16 cellular contexts compared by ENCODE assay signal in genomic region chr4:88953400-88953799, GRCh38.
DNase-seq lines count a peak whose midpoint lies in the region; ATAC-seq and TF ChIP-seq lines count a peak whose summit lies in the region.
"Had no signal": no experiment of that assay in that cellular context is flagged by ENCODE, and none has a peak within 500 bp of the region (broad histone marks: within the 10 kb centered on the region; RNA-seq: fewer than 3 reads in every experiment).

No MANE protein-coding gene starts in this region.

- H3K4me3 Mint-ChIP-seq in activated CD4-positive, alpha-beta T cell treated with anti-CD3 and anti-CD28 coated beads, Interleukin-2, amount 10 ng/mL, durations not matched to agents 7 days and 5 days: no peak overlapping the region
- no peak overlapping the region for H3K4me3 Mint-ChIP-seq in stimulated activated naive B cell treated with anti-CD40 and anti-IgM and Interleukin-4, amounts not matched to agents 10 μg/mL and 1 μg/mL and 100 μg/mL, for 72 hours
- H3K4me3 Mint-ChIP-seq: activated CD8-positive, alpha-beta T cell treated with anti-CD3 and anti-CD28 coated beads for 36 hours; activated naive CD8-positive, alpha-beta T cell treated with anti-CD3 and anti-CD28 coated beads for 36 hours; naive B cell had no signal

- H3K36me3 ChIP-seq in left ventricle myocardium inferior: peaks cover 5% of the 10 kb centered on the region
- H3K36me3 ChIP-seq: thyroid gland had no signal

- peak overlapping the region; percentile 79 for H3K27ac Mint-ChIP-seq in activated CD4-positive, alpha-beta T cell treated with anti-CD3 and anti-CD28 coated beads, Interleukin-2, amount 10 ng/mL, durations not matched to agents 7 days and 5 days
- H3K27ac Mint-ChIP-seq in stimulated activated naive B cell treated with anti-CD40 and anti-IgM and Interleukin-4, amounts not matched to agents 10 μg/mL and 1 μg/mL and 100 μg/mL, for 72 hours: no peak overlapping the region
- H3K27ac Mint-ChIP-seq: activated CD8-positive, alpha-beta T cell treated with anti-CD3 and anti-CD28 coated beads for 36 hours; activated naive CD8-positive, alpha-beta T cell treated with anti-CD3 and anti-CD28 coated beads for 36 hours; naive B cell had no signal

- no peak for DNase-seq in activated CD4-positive, alpha-beta T cell treated with anti-CD3 and anti-CD28 coated beads, Interleukin-2, amount 10 ng/mL, durations not matched to agents 7 days and 5 days
- no peak for DNase-seq in activated CD4-positive, alpha-beta T cell treated with anti-CD3 and anti-CD28 coated beads for 1 hour
- peak; percentile 41 for DNase-seq in SIG-M5 (lab: John Stamatoyannopoulos, UW)
- no peak for DNase-seq in stimulated activated naive B cell treated with anti-CD40 and anti-IgM and Interleukin-4, amounts not matched to agents 10 μg/mL and 1 μg/mL and 100 μg/mL, for 72 hours
- DNase-seq in left ventricle myocardium inferior: no peak
- no peak for DNase-seq in nucleus accumbens (lab: John Stamatoyannopoulos, UW)
- DNase-seq: activated CD8-positive, alpha-beta T cell treated with anti-CD3 and anti-CD28 coated beads for 36 hours; activated naive CD8-positive, alpha-beta T cell treated with anti-CD3 and anti-CD28 coated beads for 36 hours; dermis blood vessel endothelial cell; foreskin keratinocyte; naive B cell; NCI-H524 treated with DMSO at 0.1 percent for 48 hours; thyroid gland had no signal

- H3K9me3 Mint-ChIP-seq in activated CD4-positive, alpha-beta T cell treated with anti-CD3 and anti-CD28 coated beads, Interleukin-2, amount 10 ng/mL, durations not matched to agents 7 days and 5 days: peaks cover 11% of the 10 kb centered on the region
- H3K9me3 Mint-ChIP-seq in stimulated activated naive B cell treated with anti-CD40 and anti-IgM and Interleukin-4, amounts not matched to agents 10 μg/mL and 1 μg/mL and 100 μg/mL, for 72 hours: peaks cover 0 to 2% of the 10 kb centered on the region in 2 donors
- H3K9me3 Mint-ChIP-seq: activated CD8-positive, alpha-beta T cell treated with anti-CD3 and anti-CD28 coated beads for 36 hours had no signal

- ATAC-seq in HG03139 (IDR thresholded peaks at IDR 0.05; ENCODE audit: unreplicated experiment): peak; percentile 69
- ATAC-seq in stimulated activated naive B cell treated with anti-CD40 and anti-IgM and Interleukin-4, amounts not matched to agents 10 μg/mL and 1 μg/mL and 100 μg/mL, for 72 hours (replicated peaks): peak; percentile 48 to 57
- ATAC-seq in GM21528 (IDR thresholded peaks at IDR 0.05; ENCODE audit: low FRiP score, unreplicated experiment): no peak
- ATAC-seq: activated CD8-positive, alpha-beta T cell treated with anti-CD3 and anti-CD28 coated beads for 36 hours; foreskin keratinocyte; sciatic nerve had no signal

- no peak for TF ChIP-seq CTCF in left ventricle myocardium inferior (IDR thresholded peaks at IDR 0.05; ENCODE audit: borderline replicate concordance)

- intact Hi-C loops in left ventricle myocardium inferior (cut with micrococcal nuclease): no loop called here

- H3K36me3 Mint-ChIP-seq in activated CD4-positive, alpha-beta T cell treated with anti-CD3 and anti-CD28 coated beads, Interleukin-2, amount 10 ng/mL, durations not matched to agents 7 days and 5 days (ENCODE audit: low read depth): peaks cover 10% of the 10 kb centered on the region
- no peaks in the 10 kb centered on the region for H3K36me3 Mint-ChIP-seq in stimulated activated naive B cell treated with anti-CD40 and anti-IgM and Interleukin-4, amounts not matched to agents 10 μg/mL and 1 μg/mL and 100 μg/mL, for 72 hours
- H3K36me3 Mint-ChIP-seq: activated naive CD8-positive, alpha-beta T cell treated with anti-CD3 and anti-CD28 coated beads for 36 hours; naive B cell had no signal

- H3K4me3 ChIP-seq in left ventricle myocardium inferior: no peak overlapping the region
- H3K4me3 ChIP-seq: thyroid gland had no signal

- peaks cover 12% of the 10 kb centered on the region for H3K4me1 ChIP-seq in left ventricle myocardium inferior
- H3K4me1 ChIP-seq: foreskin keratinocyte had no signal

- no peak overlapping the region for H3K27ac ChIP-seq in left ventricle myocardium inferior (replicated peaks)
- H3K27ac ChIP-seq: foreskin keratinocyte had no signal

- no peaks in the 10 kb centered on the region for H3K27me3 ChIP-seq in left ventricle myocardium inferior (ENCODE audit: low read depth)
- H3K27me3 ChIP-seq: foreskin keratinocyte, thyroid gland had no signal

- peaks cover 35% of the 10 kb centered on the region for H3K4me1 Mint-ChIP-seq in activated CD4-positive, alpha-beta T cell treated with anti-CD3 and anti-CD28 coated beads, Interleukin-2, amount 10 ng/mL, durations not matched to agents 7 days and 5 days
- peaks cover 8% of the 10 kb centered on the region in 2 donors for H3K4me1 Mint-ChIP-seq in stimulated activated naive B cell treated with anti-CD40 and anti-IgM and Interleukin-4, amounts not matched to agents 10 μg/mL and 1 μg/mL and 100 μg/mL, for 72 hours

- H3K9me3 ChIP-seq in left ventricle myocardium inferior (replicated peaks): peaks cover 5% of the 10 kb centered on the region
- H3K9me3 ChIP-seq: thyroid gland had no signal

- CTCF ChIA-PET in activated CD4-positive, alpha-beta T cell treated with anti-CD3 and anti-CD28 coated beads, Interleukin-2, amount 10 ng/mL, durations not matched to agents 7 days and 5 days (lab: Charles Lee): interaction anchor here (1.4 kb wide), 1 partner anchor 12 kb away, joined by 4 read pairs; no protein-coding TSS in a partner anchor

- H3K27me3 Mint-ChIP-seq in activated CD4-positive, alpha-beta T cell treated with anti-CD3 and anti-CD28 coated beads, Interleukin-2, amount 10 ng/mL, durations not matched to agents 7 days and 5 days: no peaks in the 10 kb centered on the region
- no peaks in the 10 kb centered on the region for H3K27me3 Mint-ChIP-seq in stimulated activated naive B cell treated with anti-CD40 and anti-IgM and Interleukin-4, amounts not matched to agents 10 μg/mL and 1 μg/mL and 100 μg/mL, for 72 hours
- H3K27me3 Mint-ChIP-seq: activated naive CD8-positive, alpha-beta T cell treated with anti-CD3 and anti-CD28 coated beads for 36 hours; naive B cell had no signal

- POLR2A ChIA-PET in activated CD4-positive, alpha-beta T cell treated with anti-CD3 and anti-CD28 coated beads, Interleukin-2, amount 10 ng/mL, durations not matched to agents 7 days and 5 days (lab: Charles Lee): no interaction called here
